In genomic region chr13:27797228-27797624, GRCh38 we compare ENCODE assay signal across 12 cellular contexts. TPM values are rescaled to one million over a fixed set of nuclear protein-coding genes. Genes with fewer than 3 reads are reported as not detected.
DNase-seq lines count a peak whose midpoint lies in the region; ATAC-seq and TF ChIP-seq lines count a peak whose summit lies in the region.
"Had no signal": no experiment of that assay in that cellular context is flagged by ENCODE, and none has a peak within 500 bp of the region (broad histone marks: within the 10 kb centered on the region; RNA-seq: fewer than 3 reads in every experiment).

No MANE protein-coding gene starts in this region.

- no peak; the same call in 1 of the 2 replicates for TF ChIP-seq CTCF in Panc1 (IDR thresholded peaks at IDR 0.05)
- TF ChIP-seq CTCF in fibroblast of villous mesenchyme (IDR thresholded peaks at IDR 0.05; ENCODE audit: insufficient read depth, low read depth, low read length), result peak; percentile 27
- TF ChIP-seq CTCF in gastrocnemius medialis (IDR thresholded peaks at IDR 0.05 in 4 of 5, conservative IDR thresholded peaks at IDR 0.05 in 1 of 5), result no peak

- in situ Hi-C loops in Panc1 (cut with HindIII; ENCODE audit: low pct_unique_long_range_greater_than_20kb, low sequenced_read_pairs) (no loop called here), gastrocnemius medialis (cut with MboI; ENCODE audit: low sequenced_read_pairs in 4 of 4) (no loop called here)

- intact Hi-C loops in Panc1 (cut with micrococcal nuclease; ENCODE audit: unreplicated experiment) (no loop called here), gastrocnemius medialis (cut with DNase I; ENCODE audit: low total_unique reads) (loop anchor here (10.0 kb wide), 1 partner anchor 132 kb away; no protein-coding TSS in a partner anchor)

- H3K4me1 ChIP-seq in Panc1 (ENCODE audit: control insufficient read depth, insufficient read depth, low read length) (peaks cover 4% of the 10 kb centered on the region; the same call in 1 of the 2 replicates), gastrocnemius medialis (peaks cover 0 to 8% of the 10 kb centered on the region in 2 donors)

- H3K27ac ChIP-seq in Panc1 (ENCODE audit: low read length) (no peak overlapping the region), gastrocnemius medialis (no peak overlapping the region)

- no peaks in the 10 kb centered on the region for H3K9me3 ChIP-seq in Panc1 (ENCODE audit: control insufficient read depth, insufficient read depth, low read depth, low read length)
- H3K9me3 ChIP-seq in gastrocnemius medialis, result no peaks in the 10 kb centered on the region

- BruUV-seq in Panc1 (replicated peaks; lab: Mats Ljungman, UMichigan), result no TSS peak

- H3K27me3 ChIP-seq in Panc1 (ENCODE audit: control insufficient read depth, insufficient read depth, low read length), result peaks cover 5% of the 10 kb centered on the region
- H3K27me3 ChIP-seq in gastrocnemius medialis, result peaks cover 62 to 77% (median 71%) of the 10 kb centered on the region in 3 donors

- H3K36me3 ChIP-seq in Panc1 (ENCODE audit: control insufficient read depth, insufficient read depth, low read length) (no peaks in the 10 kb centered on the region), gastrocnemius medialis (no peaks in the 10 kb centered on the region)

- TF ChIP-seq POLR2A in gastrocnemius medialis (IDR thresholded peaks at IDR 0.05), result no peak

- ATAC-seq in Panc1 (peak; percentile 82), gastrocnemius medialis (no peak)
- ATAC-seq: HCT116 had no signal

- POLR2A ChIA-PET in Panc1 (lab: Charles Lee), result no interaction called here

- DNase-seq in NCI-H510A treated with DMSO at 0.1 percent for 48 hours (lab: John Stamatoyannopoulos, UW), result peak; percentile 34
- DNase-seq in NCI-H510A (lab: John Stamatoyannopoulos, UW), result no peak
- DNase-seq in Panc1 (ENCODE audit: low read depth, low spot score), result no peak
- peak; percentile 12 for DNase-seq in fibroblast of villous mesenchyme (ENCODE audit: low read depth)
- peak; percentile 81 for DNase-seq in retina
- DNase-seq in NCI-H446 (lab: John Stamatoyannopoulos, UW), result no peak
- DNase-seq in gastrocnemius medialis, result no peak
- DNase-seq in amniotic stem cell (lab: John Stamatoyannopoulos, UW), result no peak
- DNase-seq: activated CD4-positive, alpha-beta T cell treated with anti-CD3 and anti-CD28 coated beads for 4 hours; AML-193; anterior cingulate cortex had no signal

- CTCF ChIA-PET in Panc1 (lab: Charles Lee), result interaction anchor here (1.5 kb wide), 1 partner anchor 156 kb away, joined by 3 read pairs; no protein-coding TSS in a partner anchor

- no peak overlapping the region for H3K4me3 ChIP-seq in Panc1 (ENCODE audit: low read depth in 2 of 2, low read length in 2 of 2)
- H3K4me3 ChIP-seq in fibroblast of villous mesenchyme (ENCODE audit: low read depth, low read length), result no peak overlapping the region
- no peak overlapping the region for H3K4me3 ChIP-seq in gastrocnemius medialis

RNA-seq across cellular contexts. Expression of gene GSX1, which starts 4.9 kb away (rescaled TPM):
- total RNA-seq in Panc1 (2021; ENCODE audit: unreplicated experiment) (not detected), fibroblast of villous mesenchyme (not detected in 2 replicates), gastrocnemius medialis (not detected)
- polyA plus RNA-seq in Panc1 (2012; ENCODE audit: insufficient read length), result not detected

Comparison
In these comparisons a context has a peak if more than half of its experiments do, and no peak if none do; other contexts are left out.
1. DNase-seq: peak in NCI-H510A treated with DMSO at 0.1 percent for 48 hours (single experiment), fibroblast of villous mesenchyme (single experiment) and retina (single experiment); none in NCI-H510A (single experiment), Panc1 (single experiment), NCI-H446 (0 of 2), gastrocnemius medialis (0 of 2) and amniotic stem cell (single experiment).